ENCODE assay signal across 28 cellular contexts in the genomic region with DNA sequence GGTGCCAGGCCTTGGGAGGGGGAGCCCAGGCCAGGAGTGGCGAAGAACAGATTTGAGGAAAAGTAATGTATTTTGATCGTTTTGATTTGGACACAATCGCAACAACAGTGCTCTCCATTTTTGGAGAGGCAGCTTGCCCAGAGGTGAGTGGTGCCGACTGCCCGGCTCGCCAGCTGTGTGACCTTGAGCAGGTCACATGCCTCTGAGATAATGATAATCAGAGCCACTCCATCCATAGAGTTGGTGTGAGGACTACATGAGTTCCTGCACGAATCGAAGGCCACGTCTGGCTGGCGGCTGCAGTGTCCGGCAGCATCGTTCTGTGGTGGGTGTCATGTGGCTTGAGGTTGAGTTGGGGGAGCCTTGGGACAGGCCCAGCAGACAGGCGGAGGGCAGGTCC.
"Had no signal": no experiment of that assay in that cellular context is flagged by ENCODE, and none has a peak within 500 bp of the region (broad histone marks: within the 10 kb centered on the region; RNA-seq: fewer than 3 reads in every experiment).

No MANE protein-coding gene starts in this region.

- H3K36me3 ChIP-seq: gastrocnemius medialis, left ventricle myocardium inferior, ovary, suprapubic skin, transverse colon, vagina had no signal

- H3K4me3 Mint-ChIP-seq: dendritic cell treated with granulocyte-macrophage colony-stimulating factor and Interleukin-4, amounts not matched to agents 40 ng/mL and 50 ng/mL, for 4 days; naive thymus-derived CD8-positive, alpha-beta T cell; nephron progenitor cell; stimulated activated naive CD8-positive, alpha-beta T cell treated with anti-CD3 and anti-CD28 coated beads, Interleukin-15, amount 100 ng/mL, for 72 hours had no signal

- H3K4me3 ChIP-seq: esophagus squamous epithelium, gastrocnemius medialis, left ventricle myocardium inferior, lower lobe of right lung, ovary, smooth muscle cell, suprapubic skin, transverse colon, vagina had no signal

- H3K9me3 Mint-ChIP-seq: dendritic cell treated with granulocyte-macrophage colony-stimulating factor and Interleukin-4, amounts not matched to agents 40 ng/mL and 50 ng/mL, for 4 days; naive thymus-derived CD8-positive, alpha-beta T cell; nephron progenitor cell; stimulated activated naive CD8-positive, alpha-beta T cell treated with anti-CD3 and anti-CD28 coated beads, Interleukin-15, amount 100 ng/mL, for 72 hours had no signal

- H3K27me3 Mint-ChIP-seq: naive thymus-derived CD8-positive, alpha-beta T cell; stimulated activated naive CD8-positive, alpha-beta T cell treated with anti-CD3 and anti-CD28 coated beads, Interleukin-15, amount 100 ng/mL, for 72 hours had no signal

- DNase-seq: effector memory CD4-positive, alpha-beta T cell; erythroblast; esophagus squamous epithelium; gastrocnemius medialis; head of caudate nucleus; hippocampal formation; kidney glomerular epithelial cell; left colon; left ventricle myocardium inferior; lower lobe of right lung; naive thymus-derived CD8-positive, alpha-beta T cell; nephron progenitor cell; occipital lobe; ovary; stimulated activated CD4-positive, alpha-beta T cell treated with anti-CD3 and anti-CD28 coated beads, Interleukin-12 subunit alpha, Interleukin-12 subunit beta, amount 100 ng/mL, for 4 hours; stimulated activated CD4-positive, alpha-beta T cell treated with anti-CD3 and anti-CD28 coated beads, Interleukin-1b, Interleukin-23, amount 100 ng/mL, for 48 hours; stimulated activated CD4-positive, alpha-beta T cell treated with anti-CD3 and anti-CD28 coated beads, Interleukin-4, amount 100 ng/mL, for 1 hour; stimulated activated CD8-positive, alpha-beta memory T cell treated with anti-CD3 and anti-CD28 coated beads, Interleukin-4, amount 100 ng/mL, for 48 hours; stimulated activated naive CD4-positive, alpha-beta T cell; stimulated activated naive CD8-positive, alpha-beta T cell treated with anti-CD3 and anti-CD28 coated beads, Interleukin-15, amount 100 ng/mL, for 72 hours; transverse colon had no signal

- ATAC-seq: gastrocnemius medialis; left colon; lower lobe of right lung; naive thymus-derived CD8-positive, alpha-beta T cell; sciatic nerve; stimulated activated naive CD8-positive, alpha-beta T cell treated with anti-CD3 and anti-CD28 coated beads, Interleukin-15, amount 100 ng/mL, for 72 hours had no signal

- H3K27ac ChIP-seq: gastrocnemius medialis, left ventricle myocardium inferior, lower lobe of right lung, ovary, suprapubic skin, vagina had no signal

- H3K4me1 Mint-ChIP-seq: stimulated activated naive CD8-positive, alpha-beta T cell treated with anti-CD3 and anti-CD28 coated beads, Interleukin-15, amount 100 ng/mL, for 72 hours had no signal

- H3K27ac Mint-ChIP-seq: nephron progenitor cell; stimulated activated naive CD8-positive, alpha-beta T cell treated with anti-CD3 and anti-CD28 coated beads, Interleukin-15, amount 100 ng/mL, for 72 hours had no signal

- H3K27me3 ChIP-seq: esophagus squamous epithelium, gastrocnemius medialis, ovary, suprapubic skin, transverse colon, vagina had no signal

- FAIRE-seq: colon, islet of Langerhans had no signal

- H3K9me3 ChIP-seq: esophagus squamous epithelium, gastrocnemius medialis, left ventricle myocardium inferior, lower lobe of right lung, ovary, suprapubic skin, transverse colon, vagina had no signal
